Comparison of ENCODE assay signal across 21 cellular contexts in the genomic region with DNA sequence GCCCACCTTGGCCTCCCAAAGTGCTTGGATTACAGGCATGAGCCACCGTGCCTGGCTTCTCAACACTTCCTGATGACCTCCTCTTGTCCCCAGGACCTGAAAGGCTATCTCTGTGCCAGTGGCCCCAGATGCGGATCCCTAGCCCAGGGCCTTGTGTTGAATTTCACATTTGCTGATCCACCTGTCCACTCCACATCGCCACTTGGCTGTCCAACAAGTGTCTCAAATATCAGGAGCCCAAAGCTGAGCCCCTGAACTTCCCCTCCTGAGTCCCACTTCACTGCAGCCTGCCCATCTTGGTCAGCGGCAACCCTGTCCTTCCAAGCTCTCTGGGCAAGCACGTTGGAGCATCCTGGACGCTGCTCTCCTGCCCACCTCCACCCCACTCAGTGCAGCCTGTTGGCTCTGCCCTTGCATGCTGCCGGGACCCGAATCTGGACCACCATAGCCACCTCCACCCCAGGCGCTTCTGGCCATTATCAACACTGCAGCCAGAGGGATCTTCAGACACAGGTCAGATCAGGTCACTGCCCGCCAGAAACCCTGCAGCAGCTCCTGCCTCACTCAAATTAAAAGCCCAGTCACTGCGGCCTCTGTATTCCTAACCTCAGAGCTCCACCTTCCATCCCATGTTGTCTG.
DNase-seq lines count a peak whose midpoint lies in the region; ATAC-seq and TF ChIP-seq lines count a peak whose summit lies in the region.
"Had no signal": no experiment of that assay in that cellular context is flagged by ENCODE, and none has a peak within 500 bp of the region (broad histone marks: within the 10 kb centered on the region; RNA-seq: fewer than 3 reads in every experiment).

No MANE protein-coding gene starts in this region.

- H3K4me3 ChIP-seq in heart left ventricle = no peak overlapping the region
- H3K4me3 ChIP-seq in right cardiac atrium (ENCODE audit: low read length) = no peak overlapping the region
- no peak overlapping the region for H3K4me3 ChIP-seq in aorta (ENCODE audit: low read length in 2 of 2)

- H3K27ac ChIP-seq in heart left ventricle (no peak overlapping the region), right cardiac atrium (ENCODE audit: low read length) (no peak overlapping the region), aorta (ENCODE audit: low read depth in 1 of 2, low read length in 2 of 2) (no peak overlapping the region)

- intact Hi-C loops in heart left ventricle (cut with DNase I) (no loop called here), right cardiac atrium (cut with DNase I) (no loop called here), posterior vena cava (cut with DNase I) (no loop called here), aorta (cut with DNase I) (no loop called here)

- H3K9me3 ChIP-seq in heart left ventricle = peaks cover 0 to 4% (median 0%) of the 10 kb centered on the region in 12 donors
- no peaks in the 10 kb centered on the region for H3K9me3 ChIP-seq in right cardiac atrium (ENCODE audit: control insufficient read depth, low read length)
- H3K9me3 ChIP-seq in aorta (ENCODE audit: control insufficient read depth, low read length) = peaks cover 2% of the 10 kb centered on the region

- no peak for TF ChIP-seq CTCF in heart left ventricle (IDR thresholded peaks at IDR 0.05)

- 74 to 86% (median 80%) methylated on average over 10 to 11 of the region's 11 CpGs for WGBS in heart left ventricle, 4 donors
- WGBS in right cardiac atrium = 76% methylated on average over 11 of the region's 11 CpGs
- 78 to 87% methylated on average over 10 to 11 of the region's 11 CpGs for WGBS in aorta, 2 donors

- H3K27me3 ChIP-seq in heart left ventricle = no peaks in the 10 kb centered on the region
- no peaks in the 10 kb centered on the region for H3K27me3 ChIP-seq in right cardiac atrium (ENCODE audit: control insufficient read depth, insufficient read depth)
- no peaks in the 10 kb centered on the region for H3K27me3 ChIP-seq in aorta (ENCODE audit: control insufficient read depth in 1 of 2, insufficient read depth in 2 of 2, low read length in 1 of 2)

- ATAC-seq in heart left ventricle (no peak), right cardiac atrium (no peak), aorta (ENCODE audit: low FRiP score) (no peak), GM19467 (IDR thresholded peaks at IDR 0.05; ENCODE audit: unreplicated experiment) (no peak), GM19351 (IDR thresholded peaks at IDR 0.05; ENCODE audit: unreplicated experiment) (no peak)
- ATAC-seq: Panc1 had no signal

- no peak for TF ChIP-seq POLR2A in heart left ventricle (IDR thresholded peaks at IDR 0.05)

- H3K36me3 ChIP-seq in heart left ventricle = no peaks in the 10 kb centered on the region
- no peaks in the 10 kb centered on the region for H3K36me3 ChIP-seq in aorta (ENCODE audit: control insufficient read depth in 1 of 2, insufficient read depth in 2 of 2, low read length in 1 of 2)

- peak in 3 of 5 donors; percentile 12 to 35 (median 14) for DNase-seq in heart left ventricle
- no peak for DNase-seq in right cardiac atrium
- DNase-seq in ecto neural progenitor cell (ENCODE audit: low spot score) = peak; percentile 19
- peak; percentile 63 for DNase-seq in posterior vena cava (ENCODE audit: low spot score)
- peak; percentile 21 to 24 for DNase-seq in aorta
- no peak for DNase-seq in NCI-H2227 treated with DMSO at 0.1 percent for 48 hours (lab: John Stamatoyannopoulos, UW)
- DNase-seq: activated naive CD4-positive, alpha-beta T cell treated with anti-CD3 and anti-CD28 coated beads, Interleukin-2, amount 10 ng/mL, durations not matched to agents 7 days and 5 days; CD8-positive, alpha-beta memory T cell; DND-41; HFFc6; KBM-7; mammary epithelial cell; MV-4-11; naive B cell; NCI-H1694 treated with DMSO at 0.1 percent for 48 hours; NCI-H345; small intestine; stimulated activated CD4-positive, alpha-beta T cell treated with anti-CD3 and anti-CD28 coated beads, Interleukin-4, amount 100 ng/mL, for 4 hours had no signal

- H3K4me1 ChIP-seq in heart left ventricle = no peaks in the 10 kb centered on the region
- no peaks in the 10 kb centered on the region for H3K4me1 ChIP-seq in right cardiac atrium (ENCODE audit: control insufficient read depth, insufficient read depth, low read length)
- no peaks in the 10 kb centered on the region for H3K4me1 ChIP-seq in aorta (ENCODE audit: control insufficient read depth in 1 of 2, insufficient read depth in 2 of 2, low read length in 2 of 2)

Comparison
In these comparisons a context has a peak if more than half of its experiments do, and no peak if none do; other contexts are left out.
1. DNase-seq: peak in heart left ventricle (3 of 5), ecto neural progenitor cell (single experiment), posterior vena cava (single experiment) and aorta (2 of 2); none in right cardiac atrium (0 of 3) and NCI-H2227 treated with DMSO at 0.1 percent for 48 hours (single experiment).